10 cellular contexts compared by ENCODE assay signal in genomic region chr2:103788875-103789715, GRCh38.
A peak's percentile ranks its signal among the peaks of the same experiment; 100 is the strongest.
DNase-seq lines count a peak whose midpoint lies in the region; ATAC-seq lines count a peak whose summit lies in the region.
"Had no signal": no experiment of that assay in that cellular context is flagged by ENCODE, and none has a peak within 500 bp of the region (broad histone marks: within the 10 kb centered on the region; RNA-seq: fewer than 3 reads in every experiment).

No MANE protein-coding gene starts in this region.

- no peak overlapping the region for H3K14ac ChIP-seq in mesenchymal stem cell (ENCODE audit: low read length in 2 of 2)

- H3K18ac ChIP-seq in mesenchymal stem cell (ENCODE audit: low read depth in 1 of 2, low read length in 2 of 2): no peak overlapping the region

- H3K4me1 ChIP-seq in mesenchymal stem cell (ENCODE audit: control insufficient read depth, insufficient read depth, low read depth, low read length): peaks cover 3% of the 10 kb centered on the region
- H3K4me1 ChIP-seq in aorta (ENCODE audit: control insufficient read depth in 1 of 2, insufficient read depth in 2 of 2, low read length in 2 of 2): peaks cover 0 to 2% of the 10 kb centered on the region in 2 donors

- H3K36me3 ChIP-seq in mesenchymal stem cell (ENCODE audit: control insufficient read depth in 1 of 2, insufficient read depth in 2 of 2, low read depth in 1 of 2, low read length in 2 of 2): no peaks in the 10 kb centered on the region
- no peaks in the 10 kb centered on the region for H3K36me3 ChIP-seq in aorta (ENCODE audit: control insufficient read depth in 1 of 2, insufficient read depth in 2 of 2, low read length in 1 of 2)

- WGBS in mesenchymal stem cell: 37% methylated on average over 3 of the region's 4 CpGs
- WGBS in aorta, 2 donors: 16 to 24% methylated on average over 4 of the region's 4 CpGs

- no peak overlapping the region for H4K91ac ChIP-seq in mesenchymal stem cell (ENCODE audit: low read length)

- H3K9me3 ChIP-seq in mesenchymal stem cell (ENCODE audit: control insufficient read depth, low read length) (no peaks in the 10 kb centered on the region), aorta (ENCODE audit: control insufficient read depth, low read length) (no peaks in the 10 kb centered on the region)

- peak overlapping the region; percentile 79 for H2BK5ac ChIP-seq in mesenchymal stem cell (ENCODE audit: low read depth, low read length, poor library complexity, severe bottlenecking)

- H2BK12ac ChIP-seq in mesenchymal stem cell (ENCODE audit: low read length in 2 of 2): no peak overlapping the region

- DNase-seq in Caki2 (ENCODE audit: low read depth): peak; percentile 83
- peak; percentile 76 for DNase-seq in NCI-H1105 treated with DMSO at 0.1 percent for 48 hours (lab: John Stamatoyannopoulos, UW)
- peak in 39 of 61 donors; percentile 0 to 62 (median 19) for DNase-seq in caudate nucleus (lab: John Stamatoyannopoulos, UW)
- DNase-seq in mesenchymal stem cell: peak; percentile 7
- DNase-seq in NCI-H2029 treated with DMSO at 0.1 percent for 48 hours (lab: John Stamatoyannopoulos, UW): no peak
- DNase-seq in aorta: no peak
- DNase-seq in stimulated activated CD4-positive, alpha-beta T cell treated with anti-CD3 and anti-CD28 coated beads, Interleukin-12 subunit alpha, Interleukin-12 subunit beta, amount 100 ng/mL, for 4 hours: no peak
- no peak for DNase-seq in NCI-H146 (lab: John Stamatoyannopoulos, UW)
- DNase-seq: activated CD8-positive, alpha-beta memory T cell treated with anti-CD3 and anti-CD28 coated beads, Interleukin-2, amount 50 U/mL, for 4 hours; naive thymus-derived CD8-positive, alpha-beta T cell had no signal

- no peaks in the 10 kb centered on the region for H3K79me1 ChIP-seq in mesenchymal stem cell (replicated peaks; ENCODE audit: low read length, poor library complexity, severe bottlenecking)

- no peak overlapping the region for H3K4ac ChIP-seq in mesenchymal stem cell (ENCODE audit: low read depth in 1 of 2, low read length in 2 of 2)

- no peak overlapping the region for H2AFZ ChIP-seq in mesenchymal stem cell (ENCODE audit: low read depth, low read length)

- H3K27me3 ChIP-seq in mesenchymal stem cell (ENCODE audit: control insufficient read depth in 1 of 2, insufficient read depth in 1 of 2, low read length in 2 of 2): no peaks in the 10 kb centered on the region
- H3K27me3 ChIP-seq in aorta (ENCODE audit: control insufficient read depth in 1 of 2, insufficient read depth in 2 of 2, low read length in 1 of 2): no peaks in the 10 kb centered on the region

- no peak overlapping the region for H2AK5ac ChIP-seq in mesenchymal stem cell (ENCODE audit: low read length, severe bottlenecking)

- intact Hi-C loops in aorta (cut with DNase I): no loop called here

- no peak for ATAC-seq in aorta (ENCODE audit: low FRiP score)
- ATAC-seq: naive thymus-derived CD8-positive, alpha-beta T cell had no signal

- H2BK120ac ChIP-seq in mesenchymal stem cell (ENCODE audit: low read depth, low read length): no peak overlapping the region

- in situ Hi-C loops in Caki2 (cut with HindIII; ENCODE audit: low pct_unique_long_range_greater_than_20kb, low sequenced_read_pairs): no loop called here

- peak overlapping the region; percentile 16 for H3K4me2 ChIP-seq in mesenchymal stem cell (ENCODE audit: low read length, poor library complexity, severe bottlenecking)

- H3K4me3 ChIP-seq in mesenchymal stem cell (ENCODE audit: insufficient read depth in 1 of 2, low read depth in 1 of 2, low read length in 2 of 2) (no peak overlapping the region), aorta (ENCODE audit: low read length in 2 of 2) (no peak overlapping the region)

- no peak overlapping the region for H3K23ac ChIP-seq in mesenchymal stem cell (ENCODE audit: low read length in 2 of 2)

- no peak overlapping the region for H3K27ac ChIP-seq in caudate nucleus (ENCODE audit: low read depth, low read length)
- H3K27ac ChIP-seq in mesenchymal stem cell (ENCODE audit: low read length, poor library complexity, severe bottlenecking): peak overlapping the region; percentile 98
- H3K27ac ChIP-seq in aorta (ENCODE audit: low read depth in 1 of 2, low read length in 2 of 2): no peak overlapping the region

- no peak overlapping the region for H4K8ac ChIP-seq in mesenchymal stem cell (ENCODE audit: low read length)

- H2BK15ac ChIP-seq in mesenchymal stem cell (ENCODE audit: low read depth, poor library complexity, severe bottlenecking): no peak overlapping the region

- no peak overlapping the region for H3K9ac ChIP-seq in mesenchymal stem cell (ENCODE audit: low read length)

Comparison
In these comparisons a context has a peak if more than half of its experiments do, and no peak if none do; other contexts are left out.
1. DNase-seq: peak in Caki2 (single experiment), NCI-H1105 treated with DMSO at 0.1 percent for 48 hours (single experiment), caudate nucleus (39 of 61) and mesenchymal stem cell (single experiment); none in NCI-H2029 treated with DMSO at 0.1 percent for 48 hours (single experiment), aorta (0 of 2), stimulated activated CD4-positive, alpha-beta T cell treated with anti-CD3 and anti-CD28 coated beads, Interleukin-12 subunit alpha, Interleukin-12 subunit beta, amount 100 ng/mL, for 4 hours (single experiment) and NCI-H146 (single experiment).